6 cellular contexts compared by ENCODE assay signal in genomic region chr19:872266-872951, GRCh38.
A peak's percentile ranks its signal among the peaks of the same experiment; 100 is the strongest.
DNase-seq lines count a peak whose midpoint lies in the region; ATAC-seq lines count a peak whose summit lies in the region.

No MANE protein-coding gene starts in this region.

- peak; percentile 78 for DNase-seq in T-helper 2 cell treated with Interferon-gamma antibody and Interleukin-4, amounts not matched to agents 5 μg/mL and 100 μg/mL, for 36 hours (ENCODE audit: low spot score)
- peak; percentile 75 for DNase-seq in effector CD4-positive, alpha-beta T cell
- peak; percentile 72 to 83 for DNase-seq in stimulated activated CD4-positive, alpha-beta T cell treated with anti-CD3 and anti-CD28 coated beads, Interleukin-15, amount 100 ng/mL, for 48 hours (ENCODE audit: low read depth in 2 of 2)
- DNase-seq in GF-D8 (lab: John Stamatoyannopoulos, UW), result no peak

- no peaks in the 10 kb centered on the region for H3K9me3 Mint-ChIP-seq in T-helper 2 cell treated with Interferon-gamma antibody and Interleukin-4, amounts not matched to agents 5 μg/mL and 100 μg/mL, for 36 hours

- H3K36me3 Mint-ChIP-seq in T-helper 2 cell treated with Interferon-gamma antibody and Interleukin-4, amounts not matched to agents 5 μg/mL and 100 μg/mL, for 36 hours (ENCODE audit: low read depth), result peaks cover 17% of the 10 kb centered on the region

- peak overlapping the region; percentile 92 for H3K27ac Mint-ChIP-seq in T-helper 2 cell treated with Interferon-gamma antibody and Interleukin-4, amounts not matched to agents 5 μg/mL and 100 μg/mL, for 36 hours

- H3K4me1 Mint-ChIP-seq in T-helper 2 cell treated with Interferon-gamma antibody and Interleukin-4, amounts not matched to agents 5 μg/mL and 100 μg/mL, for 36 hours (ENCODE audit: low read depth), result peaks cover 5% of the 10 kb centered on the region

- peak overlapping the region; percentile 84 for H3K4me3 Mint-ChIP-seq in T-helper 2 cell treated with Interferon-gamma antibody and Interleukin-4, amounts not matched to agents 5 μg/mL and 100 μg/mL, for 36 hours

- ATAC-seq in GM21576 (IDR thresholded peaks at IDR 0.05; ENCODE audit: unreplicated experiment) (peak; percentile 43), GM18907 (IDR thresholded peaks at IDR 0.05; ENCODE audit: unreplicated experiment) (no peak)

- no peaks in the 10 kb centered on the region for H3K27me3 Mint-ChIP-seq in T-helper 2 cell treated with Interferon-gamma antibody and Interleukin-4, amounts not matched to agents 5 μg/mL and 100 μg/mL, for 36 hours (ENCODE audit: low read depth)
